9 cellular contexts compared by ENCODE assay signal in genomic region chr15:74311734-74312444, GRCh38. TPM values are rescaled to one million over a fixed set of nuclear protein-coding genes. Genes with fewer than 3 reads are reported as not detected.
DNase-seq lines count a peak whose midpoint lies in the region; ATAC-seq and TF ChIP-seq lines count a peak whose summit lies in the region.
"Had no signal": no experiment of that assay in that cellular context is flagged by ENCODE, and none has a peak within 500 bp of the region (broad histone marks: within the 10 kb centered on the region; RNA-seq: fewer than 3 reads in every experiment).

No MANE protein-coding gene starts in this region.

- no peaks in the 10 kb centered on the region for H3K9me3 Mint-ChIP-seq in naive thymus-derived CD8-positive, alpha-beta T cell

- in situ Hi-C loops in GM13976 (cut with MboI; ENCODE audit: low sequenced_read_pairs, unreplicated experiment) (no loop called here), Panc1 (cut with HindIII; ENCODE audit: low pct_unique_long_range_greater_than_20kb, low sequenced_read_pairs) (no loop called here), gastrocnemius medialis (cut with MboI; ENCODE audit: low sequenced_read_pairs in 4 of 4) (loop anchor here in 2 of 4 donors (10.0 to 25.0 kb wide), 2 partner anchors 257 to 350 kb away; no protein-coding TSS in a partner anchor)

- H3K4me1 ChIP-seq in Panc1 (ENCODE audit: control insufficient read depth, insufficient read depth, low read length) = peaks cover 4% of the 10 kb centered on the region; the same call in 1 of the 2 replicates
- peaks cover 13 to 17% of the 10 kb centered on the region in 2 donors for H3K4me1 ChIP-seq in gastrocnemius medialis

- H3K27me3 ChIP-seq in Panc1 (ENCODE audit: control insufficient read depth, insufficient read depth, low read length) (no peaks in the 10 kb centered on the region), gastrocnemius medialis (peaks cover 0 to 3% (median under 1%) of the 10 kb centered on the region in 3 donors), MG63 (no peaks in the 10 kb centered on the region)

- CTCF ChIA-PET in Panc1 (lab: Charles Lee) = interaction anchor here (0.6 to 1.7 kb wide), 13 partner anchors 8 to 350 kb away, joined by 3 to 22 read pairs (median 3); no protein-coding TSS in a partner anchor

- POLR2A ChIA-PET in Panc1 (lab: Charles Lee) = no interaction called here
- POLR2A ChIA-PET in naive thymus-derived CD8-positive, alpha-beta T cell (lab: Charles Lee) = no interaction called here

- intact Hi-C loops in Panc1 (cut with micrococcal nuclease; ENCODE audit: unreplicated experiment) (loop anchor here (10.0 kb wide), 1 partner anchor 337 kb away; no protein-coding TSS in a partner anchor), gastrocnemius medialis (cut with DNase I; ENCODE audit: low total_unique reads) (no loop called here)

- no peaks in the 10 kb centered on the region for H3K36me3 ChIP-seq in Panc1 (ENCODE audit: control insufficient read depth, insufficient read depth, low read length)
- no peaks in the 10 kb centered on the region for H3K36me3 ChIP-seq in gastrocnemius medialis
- no peaks in the 10 kb centered on the region for H3K36me3 ChIP-seq in MG63

- H3K27me3 Mint-ChIP-seq in naive thymus-derived CD8-positive, alpha-beta T cell = peaks cover 0 to 4% (median 0%) of the 10 kb centered on the region in 5 donors

- peak; percentile 53 for DNase-seq in 8988T
- peak; percentile 69 for DNase-seq in GM13976 (ENCODE audit: low spot score)
- no peak for DNase-seq in Panc1 (ENCODE audit: low read depth, low spot score)
- DNase-seq in fibroblast of the aortic adventitia (ENCODE audit: low read depth) = no peak
- DNase-seq in gastrocnemius medialis = no peak
- no peak for DNase-seq in stimulated activated CD4-positive, alpha-beta T cell treated with anti-CD3 and anti-CD28 coated beads, Interleukin-12 subunit alpha, Interleukin-12 subunit beta, amount 100 ng/mL, for 4 hours
- DNase-seq in MG63 = no peak
- no peak for DNase-seq in naive thymus-derived CD8-positive, alpha-beta T cell
- DNase-seq: activated CD4-positive, alpha-beta T cell treated with anti-CD3 and anti-CD28 coated beads, Interleukin-2, amount 50 U/mL, for 4 hours had no signal

- H3K27ac ChIP-seq in Panc1 (ENCODE audit: low read length) (no peak overlapping the region), gastrocnemius medialis (no peak overlapping the region)

- TF ChIP-seq CTCF in GM13976 (IDR thresholded peaks at IDR 0.05; ENCODE audit: borderline replicate concordance, control extremely low read depth, extremely low read depth, insufficient read depth, missing control alignments) = peak; percentile 9
- peak; percentile 90 for TF ChIP-seq CTCF in Panc1 (IDR thresholded peaks at IDR 0.05)
- peak; percentile 41 for TF ChIP-seq CTCF in fibroblast of the aortic adventitia (IDR thresholded peaks at IDR 0.05; ENCODE audit: insufficient read depth, low read length)
- peak in 2 of 5 experiments; percentile 16 to 50 for TF ChIP-seq CTCF in gastrocnemius medialis (IDR thresholded peaks at IDR 0.05 in 4 of 5, conservative IDR thresholded peaks at IDR 0.05 in 1 of 5)

- H3K4me3 ChIP-seq in Panc1 (ENCODE audit: low read depth in 2 of 2, low read length in 2 of 2) (no peak overlapping the region), fibroblast of the aortic adventitia (ENCODE audit: low read depth, low read length) (no peak overlapping the region), gastrocnemius medialis (no peak overlapping the region), MG63 (no peak overlapping the region)

- peaks cover 22 to 54% (median 46%) of the 10 kb centered on the region in 4 donors for H3K4me1 Mint-ChIP-seq in naive thymus-derived CD8-positive, alpha-beta T cell

- H3K9me3 ChIP-seq in Panc1 (ENCODE audit: control insufficient read depth, insufficient read depth, low read depth, low read length) = no peaks in the 10 kb centered on the region
- no peaks in the 10 kb centered on the region for H3K9me3 ChIP-seq in gastrocnemius medialis
- no peaks in the 10 kb centered on the region for H3K9me3 ChIP-seq in MG63

- H3K36me3 Mint-ChIP-seq in naive thymus-derived CD8-positive, alpha-beta T cell = no peaks in the 10 kb centered on the region

- no peak for TF ChIP-seq POLR2A in gastrocnemius medialis (IDR thresholded peaks at IDR 0.05)

- ATAC-seq in Panc1 (peak; percentile 69), gastrocnemius medialis (no peak)
- ATAC-seq in naive thymus-derived CD8-positive, alpha-beta T cell = no peak

- H3K27ac Mint-ChIP-seq in naive thymus-derived CD8-positive, alpha-beta T cell = peak overlapping the region in 4 of 10 donors; percentile 3 to 60 (median 32)

- BruUV-seq in Panc1 (replicated peaks; lab: Mats Ljungman, UMichigan) = no TSS peak

- H3K4me3 Mint-ChIP-seq in naive thymus-derived CD8-positive, alpha-beta T cell = no peak overlapping the region

RNA-seq across cellular contexts. Expression of gene CYP11A1, which starts 55.6 kb away (rescaled TPM):
- total RNA-seq in Panc1 (2021; ENCODE audit: unreplicated experiment) (0.57 TPM), fibroblast of the aortic adventitia (ENCODE audit: low replicate concordance) (0.33 and 0.90 TPM in 2 replicates), gastrocnemius medialis (1 to 10 TPM in 1 of 4 donors, under 1 TPM in 3; 0.15 to 2.5 (median 0.67) TPM)
- polyA plus RNA-seq in Panc1 (2012; ENCODE audit: insufficient read length) = 1.5 TPM
- 0.30 and 6.3 TPM in 2 replicates for total RNA-seq in MG63 (2014; rRNA removed; shearing (Covaris generic); ENCODE audit: low replicate concordance)
- total RNA-seq in naive thymus-derived CD8-positive, alpha-beta T cell = not detected
- not detected for polyA plus RNA-seq in naive thymus-derived CD8-positive, alpha-beta T cell

Comparison
In these comparisons a context has a peak if more than half of its experiments do, and no peak if none do; other contexts are left out.
1. DNase-seq: peak in 8988T (single experiment) and GM13976 (single experiment); none in Panc1 (single experiment), fibroblast of the aortic adventitia (single experiment), gastrocnemius medialis (0 of 2), stimulated activated CD4-positive, alpha-beta T cell treated with anti-CD3 and anti-CD28 coated beads, Interleukin-12 subunit alpha, Interleukin-12 subunit beta, amount 100 ng/mL, for 4 hours (single experiment), MG63 (single experiment) and naive thymus-derived CD8-positive, alpha-beta T cell (0 of 10).